ENCODE assay signal across 9 cellular contexts in genomic region chr7:34759477-34760125, GRCh38.
DNase-seq lines count a peak whose midpoint lies in the region; ATAC-seq and TF ChIP-seq lines count a peak whose summit lies in the region.
"Had no signal": no experiment of that assay in that cellular context is flagged by ENCODE, and none has a peak within 500 bp of the region (broad histone marks: within the 10 kb centered on the region; RNA-seq: fewer than 3 reads in every experiment).

No MANE protein-coding gene starts in this region.

- no peak overlapping the region for H3K27ac Mint-ChIP-seq in stimulated activated memory B cell treated with anti-CD40 and anti-IgM and Interleukin-4, amounts not matched to agents 10 μg/mL and 1 μg/mL and 100 μg/mL, for 72 hours
- H3K27ac Mint-ChIP-seq: activated naive CD8-positive, alpha-beta T cell had no signal

- peaks cover 56% of the 10 kb centered on the region for H3K4me1 ChIP-seq in KMS-11 (ENCODE audit: low read depth, poor library complexity, severe bottlenecking)

- H3K27me3 ChIP-seq in KMS-11 (ENCODE audit: insufficient read depth, low read depth): no peaks in the 10 kb centered on the region
- H3K27me3 ChIP-seq in SU-DHL-6 (ENCODE audit: low read length): no peaks in the 10 kb centered on the region

- peak; percentile 4 for DNase-seq in NCI-H2107 treated with DMSO at 0.1 percent for 48 hours (lab: John Stamatoyannopoulos, UW; ENCODE audit: unreplicated experiment)
- DNase-seq in NCI-H2107 (lab: John Stamatoyannopoulos, UW): no peak
- DNase-seq in hepatic stellate cell (ENCODE audit: low spot score): peak; percentile 12
- DNase-seq in GF-D8 (lab: John Stamatoyannopoulos, UW): no peak

- H3K4me1 Mint-ChIP-seq in stimulated activated memory B cell treated with anti-CD40 and anti-IgM and Interleukin-4, amounts not matched to agents 10 μg/mL and 1 μg/mL and 100 μg/mL, for 72 hours: no peaks in the 10 kb centered on the region

- H3K9me3 ChIP-seq in SU-DHL-6 (ENCODE audit: insufficient read depth, low read length): no peaks in the 10 kb centered on the region

- H3K36me3 ChIP-seq in KMS-11 (ENCODE audit: insufficient read depth) (no peaks in the 10 kb centered on the region), SU-DHL-6 (ENCODE audit: low read length) (no peaks in the 10 kb centered on the region)

- H3K9me3 Mint-ChIP-seq in stimulated activated memory B cell treated with anti-CD40 and anti-IgM and Interleukin-4, amounts not matched to agents 10 μg/mL and 1 μg/mL and 100 μg/mL, for 72 hours: no peaks in the 10 kb centered on the region

- peak overlapping the region; percentile 77; the same call in 1 of the 2 replicates for H2AFZ ChIP-seq in KMS-11 (ENCODE audit: low read depth)
- no peak overlapping the region for H2AFZ ChIP-seq in SU-DHL-6 (ENCODE audit: low read depth, low read length, severe bottlenecking)

- TF ChIP-seq CTCF in KMS-11 (conservative IDR thresholded peaks at IDR 0.05; ENCODE audit: low read depth, low read length) (peak; percentile 94), SU-DHL-6 (IDR thresholded peaks at IDR 0.05; ENCODE audit: insufficient read depth, low read length, poor library complexity, severe bottlenecking) (peak; percentile 55)

- H3K36me3 Mint-ChIP-seq in stimulated activated memory B cell treated with anti-CD40 and anti-IgM and Interleukin-4, amounts not matched to agents 10 μg/mL and 1 μg/mL and 100 μg/mL, for 72 hours: no peaks in the 10 kb centered on the region
- H3K36me3 Mint-ChIP-seq: activated naive CD8-positive, alpha-beta T cell had no signal

- H3K4me3 Mint-ChIP-seq in stimulated activated memory B cell treated with anti-CD40 and anti-IgM and Interleukin-4, amounts not matched to agents 10 μg/mL and 1 μg/mL and 100 μg/mL, for 72 hours: no peak overlapping the region
- H3K4me3 Mint-ChIP-seq: activated naive CD8-positive, alpha-beta T cell had no signal

- no peaks in the 10 kb centered on the region for H4K20me1 ChIP-seq in KMS-11 (ENCODE audit: insufficient read depth)
- H4K20me1 ChIP-seq in SU-DHL-6 (ENCODE audit: low read depth, low read length): no peaks in the 10 kb centered on the region

- no peaks in the 10 kb centered on the region for H3K27me3 Mint-ChIP-seq in stimulated activated memory B cell treated with anti-CD40 and anti-IgM and Interleukin-4, amounts not matched to agents 10 μg/mL and 1 μg/mL and 100 μg/mL, for 72 hours

- H3K4me2 ChIP-seq in KMS-11 (peak overlapping the region; percentile 52), SU-DHL-6 (ENCODE audit: low read depth, low read length, poor library complexity, severe bottlenecking) (no peak overlapping the region)

- no peaks in the 10 kb centered on the region for H3K9me2 ChIP-seq in SU-DHL-6 (replicated peaks; ENCODE audit: insufficient read depth, low read length)

- no peak for ATAC-seq in stimulated activated memory B cell treated with anti-CD40 and anti-IgM and Interleukin-4, amounts not matched to agents 10 μg/mL and 1 μg/mL and 100 μg/mL, for 72 hours
- ATAC-seq in GM21367 (IDR thresholded peaks at IDR 0.05; ENCODE audit: unreplicated experiment): no peak

- H3K79me2 ChIP-seq in KMS-11 (ENCODE audit: insufficient read depth, low read depth) (no peaks in the 10 kb centered on the region), SU-DHL-6 (ENCODE audit: insufficient read depth, low read length) (no peaks in the 10 kb centered on the region)

- no peak overlapping the region for H3K4me3 ChIP-seq in KMS-11 (IDR thresholded peaks at IDR 0.05; ENCODE audit: insufficient read depth, low read depth, low read length)
- H3K4me3 ChIP-seq in SU-DHL-6 (ENCODE audit: insufficient read depth, low read length, poor library complexity, severe bottlenecking): no peak overlapping the region

- H3F3A ChIP-seq in SU-DHL-6 (ENCODE audit: insufficient read depth): no peaks in the 10 kb centered on the region

- no peak overlapping the region for H3K27ac ChIP-seq in KMS-11
- H3K27ac ChIP-seq in SU-DHL-6 (ENCODE audit: low read depth, low read length): no peak overlapping the region

- H3K9ac ChIP-seq in KMS-11 (no peak overlapping the region), SU-DHL-6 (ENCODE audit: low read length) (no peak overlapping the region)

Comparison
In these comparisons a context has a peak if more than half of its experiments do, and no peak if none do; other contexts are left out.
1. DNase-seq: peak in NCI-H2107 treated with DMSO at 0.1 percent for 48 hours (single experiment) and hepatic stellate cell (single experiment); none in NCI-H2107 (single experiment) and GF-D8 (single experiment).